Comparison of ENCODE assay signal across 21 cellular contexts in the genomic region with DNA sequence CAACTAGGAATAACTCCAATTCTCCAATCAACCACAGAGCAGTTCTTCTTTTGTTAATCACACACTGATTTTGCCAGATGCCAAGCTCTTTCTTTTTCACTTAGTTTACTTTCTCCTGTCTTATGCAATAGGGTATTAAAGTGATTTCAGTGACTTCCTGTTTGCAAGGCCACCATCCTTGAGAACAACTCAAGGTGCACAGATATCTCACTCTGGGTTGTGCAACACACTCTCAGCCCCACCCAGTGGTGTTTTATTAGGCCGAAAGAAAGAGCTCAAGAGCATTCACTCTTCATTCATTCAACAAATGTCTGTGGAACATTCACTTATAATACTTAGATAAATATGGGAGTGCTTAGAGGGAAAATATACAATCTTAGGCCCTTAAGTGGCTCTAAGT.
DNase-seq lines count a peak whose midpoint lies in the region; ATAC-seq, FAIRE-seq and TF ChIP-seq lines count a peak whose summit lies in the region.
"Had no signal": no experiment of that assay in that cellular context is flagged by ENCODE, and none has a peak within 500 bp of the region (broad histone marks: within the 10 kb centered on the region; RNA-seq: fewer than 3 reads in every experiment).

No MANE protein-coding gene starts in this region.

- no peak for FAIRE-seq in small intestine (lab: Jason Lieb, UNC)
- FAIRE-seq: GM12878, GM18507, GM19239 had no signal

- ATAC-seq in GM21825 (IDR thresholded peaks at IDR 0.05; ENCODE audit: unreplicated experiment), result no peak
- no peak for ATAC-seq in HG03521 (IDR thresholded peaks at IDR 0.05; ENCODE audit: unreplicated experiment)
- no peak for ATAC-seq in GM18519 (IDR thresholded peaks at IDR 0.05; ENCODE audit: low FRiP score, unreplicated experiment)
- ATAC-seq: GM12878, GM23338 had no signal

- 78% methylated on average over 1 of the region's 1 CpG for WGBS in hepatocyte (ENCODE audit: low lambda C conversion rate, missing lambda C conversion rate)
- WGBS in small intestine, 3 donors, result 29 to 56% (median 46%) methylated on average over 1 of the region's 1 CpG
- 69 to 92% (median 76%) methylated on average over 1 of the region's 1 CpG for WGBS in adrenal gland, 4 donors

- H4K20me1 ChIP-seq in hepatocyte (ENCODE audit: insufficient read depth, poor library complexity, severe bottlenecking), result no peaks in the 10 kb centered on the region

- H3K27me3 ChIP-seq in hepatocyte, result no peaks in the 10 kb centered on the region
- H3K27me3 ChIP-seq in small intestine (ENCODE audit: control insufficient read depth in 2 of 2, insufficient read depth in 2 of 2, low read length in 2 of 2), result peaks cover 0 to 2% of the 10 kb centered on the region in 2 donors
- H3K27me3 ChIP-seq in adrenal gland, result no peaks in the 10 kb centered on the region
- H3K27me3 ChIP-seq: MG63, Peyer's patch had no signal

- TF ChIP-seq CTCF in hepatocyte (IDR thresholded peaks at IDR 0.05; ENCODE audit: poor library complexity), result no peak
- no peak for TF ChIP-seq CTCF in adrenal gland (IDR thresholded peaks at IDR 0.05)

- no peaks in the 10 kb centered on the region for H3K36me3 ChIP-seq in hepatocyte (replicated peaks; ENCODE audit: insufficient read depth, low read depth)
- H3K36me3 ChIP-seq in small intestine (ENCODE audit: control insufficient read depth in 2 of 2, insufficient read depth in 2 of 2, low read length in 2 of 2), result no peaks in the 10 kb centered on the region
- no peaks in the 10 kb centered on the region for H3K36me3 ChIP-seq in adrenal gland (replicated peaks in 1 of 2)
- H3K36me3 ChIP-seq: MG63, Peyer's patch had no signal

- H3K27ac ChIP-seq in hepatocyte, result no peak overlapping the region
- H3K27ac ChIP-seq in small intestine (ENCODE audit: low read depth in 1 of 2, low read length in 1 of 2), result no peak overlapping the region
- no peak overlapping the region for H3K27ac ChIP-seq in adrenal gland
- H3K27ac ChIP-seq: KMS-11, Peyer's patch had no signal

- H3K4me1 ChIP-seq in hepatocyte (ENCODE audit: insufficient read depth), result no peaks in the 10 kb centered on the region
- H3K4me1 ChIP-seq in small intestine (ENCODE audit: control insufficient read depth in 2 of 2, insufficient read depth in 1 of 2, low read depth in 1 of 2, low read length in 1 of 2), result no peaks in the 10 kb centered on the region
- no peaks in the 10 kb centered on the region for H3K4me1 ChIP-seq in adrenal gland (replicated peaks in 1 of 2)
- H3K4me1 ChIP-seq: Peyer's patch had no signal

- H2AFZ ChIP-seq in hepatocyte, result no peak overlapping the region
- H2AFZ ChIP-seq: GM23338 had no signal

- no peaks in the 10 kb centered on the region for H3K9me3 ChIP-seq in hepatocyte (ENCODE audit: low read depth)
- H3K9me3 ChIP-seq in small intestine (ENCODE audit: control insufficient read depth, low read depth), result no peaks in the 10 kb centered on the region
- no peaks in the 10 kb centered on the region for H3K9me3 ChIP-seq in adrenal gland (replicated peaks in 1 of 3)
- H3K9me3 ChIP-seq: SK-N-SH had no signal

- DNase-seq in KBM-7, result peak; percentile 26
- DNase-seq in NOMO-1 treated with DMSO at 0.1 percent for 48 hours (lab: John Stamatoyannopoulos, UW; ENCODE audit: unreplicated experiment), result peak; percentile 73
- peak; percentile 49 for DNase-seq in hepatocyte (ENCODE audit: low spot score)
- peak; percentile 50 for DNase-seq in small intestine
- DNase-seq in adrenal gland, result no peak
- DNase-seq: ACHN; Calu3; CD4-positive, CD25-positive, alpha-beta regulatory T cell; MG63; NCI-H146; Peyer's patch; Right ventricle myocardium superior; SK-N-SH had no signal

- no peaks in the 10 kb centered on the region for H3K79me2 ChIP-seq in hepatocyte

- intact Hi-C loops in adrenal gland (cut with DNase I), result no loop called here

- no peak overlapping the region for H3K4me2 ChIP-seq in hepatocyte
- H3K4me2 ChIP-seq: GM23338, KMS-11, SK-N-SH had no signal

- no peak overlapping the region for H3K4me3 ChIP-seq in hepatocyte
- no peak overlapping the region for H3K4me3 ChIP-seq in small intestine (ENCODE audit: low read depth in 1 of 2, low read length in 2 of 2)
- no peak overlapping the region for H3K4me3 ChIP-seq in adrenal gland
- H3K4me3 ChIP-seq: GM12878, GM23338, MG63, Peyer's patch had no signal

- TF ChIP-seq POLR2A in adrenal gland (IDR thresholded peaks at IDR 0.05), result no peak

- H3K9me2 ChIP-seq in hepatocyte (replicated peaks; ENCODE audit: insufficient read depth), result no peaks in the 10 kb centered on the region
- H3K9me2 ChIP-seq: SK-N-SH had no signal

- in situ Hi-C loops in KBM-7 (cut with MboI; ENCODE audit: low pct_unique_long_range_greater_than_20kb, low sequenced_read_pairs), result no loop called here

Comparison
In these comparisons a context has a peak if more than half of its experiments do, and no peak if none do; other contexts are left out.
1. DNase-seq: peak in KBM-7 (single experiment), NOMO-1 treated with DMSO at 0.1 percent for 48 hours (single experiment), hepatocyte (single experiment) and small intestine (single experiment); none in adrenal gland (0 of 7).